ENCODE assay signal across 8 cellular contexts in genomic region chr17:27879987-27880608, GRCh38. TPM values are rescaled to one million over a fixed set of nuclear protein-coding genes. Genes with fewer than 3 reads are reported as not detected.
DNase-seq lines count a peak whose midpoint lies in the region; ATAC-seq and TF ChIP-seq lines count a peak whose summit lies in the region.

No MANE protein-coding gene starts in this region.

- H3K4me3 ChIP-seq in CD8-positive, alpha-beta memory T cell (ENCODE audit: low read length), result no peak overlapping the region
- H3K4me3 ChIP-seq in GM23248 (no peak overlapping the region), brain microvascular endothelial cell (ENCODE audit: low read depth, low read length) (no peak overlapping the region)

- H3K27ac Mint-ChIP-seq in CD8-positive, alpha-beta memory T cell, result peak overlapping the region in 2 of 8 donors; percentile 12 to 38

- no peak overlapping the region for H3K4me2 ChIP-seq in GM23248 (ENCODE audit: unreplicated experiment)

- no peaks in the 10 kb centered on the region for H3K27me3 ChIP-seq in CD8-positive, alpha-beta memory T cell (ENCODE audit: insufficient read depth, low read length, poor library complexity, severe bottlenecking)
- H3K27me3 ChIP-seq in GM23248 (replicated peaks; ENCODE audit: insufficient read depth) (no peaks in the 10 kb centered on the region), brain microvascular endothelial cell (replicated peaks) (no peaks in the 10 kb centered on the region)

- H3K36me3 ChIP-seq in CD8-positive, alpha-beta memory T cell (ENCODE audit: insufficient read depth, low read length), result no peaks in the 10 kb centered on the region
- H3K36me3 ChIP-seq in GM23248 (ENCODE audit: low read depth), result no peaks in the 10 kb centered on the region
- H3K36me3 ChIP-seq in brain microvascular endothelial cell (replicated peaks), result no peaks in the 10 kb centered on the region

- POLR2A ChIA-PET in CD8-positive, alpha-beta memory T cell (lab: Charles Lee), result interaction anchor here (0.5 to 1.6 kb wide), 3 partner anchors 13 to 75 kb away, joined by 3 to 6 read pairs (median 4); partner anchors contain the start of gene LYRM9

- CTCF ChIA-PET in CD8-positive, alpha-beta memory T cell (lab: Charles Lee), result interaction anchor here (0.9 to 9.4 kb wide), 14 partner anchors 9 to 225 kb away, joined by 3 to 195 read pairs (median 6); partner anchors contain the start of genes LYRM9 and NOS2

- peak; percentile 39 to 71 (median 44) for DNase-seq in CD8-positive, alpha-beta memory T cell
- DNase-seq in GM23248, result peak; percentile 73
- DNase-seq in NCI-H2107 (lab: John Stamatoyannopoulos, UW), result peak; percentile 42
- DNase-seq in brain microvascular endothelial cell, result peak; percentile 55
- peak; percentile 90 for DNase-seq in iPS-NIHi7 (ENCODE audit: extremely low spot score)
- peak; percentile 30 to 56 (median 38) for DNase-seq in stimulated activated CD4-positive, alpha-beta T cell treated with anti-CD3 and anti-CD28 coated beads, Interleukin-1b, Interleukin-23, amount 100 ng/mL, for 24 hours (ENCODE audit: low read depth in 4 of 4, low spot score in 1 of 4)

- H3K9me3 ChIP-seq in CD8-positive, alpha-beta memory T cell (ENCODE audit: low read length), result no peaks in the 10 kb centered on the region
- no peaks in the 10 kb centered on the region for H3K9me3 ChIP-seq in GM23248 (ENCODE audit: low read depth)

- no peaks in the 10 kb centered on the region for H3F3A ChIP-seq in GM23248 (ENCODE audit: insufficient read depth)

- H3K4me1 ChIP-seq in CD8-positive, alpha-beta memory T cell (ENCODE audit: insufficient read depth, low read length), result peaks cover 17% of the 10 kb centered on the region
- no peaks in the 10 kb centered on the region for H3K4me1 ChIP-seq in GM23248 (ENCODE audit: insufficient read depth)

- no peak overlapping the region for H3K4me3 Mint-ChIP-seq in CD8-positive, alpha-beta memory T cell

- H3K9ac ChIP-seq in GM23248, result no peak overlapping the region

- peaks cover 11 to 21% (median 16%) of the 10 kb centered on the region in 3 donors for H3K4me1 Mint-ChIP-seq in CD8-positive, alpha-beta memory T cell

- H3K36me3 Mint-ChIP-seq in CD8-positive, alpha-beta memory T cell, result peaks cover 0 to 14% (median 9%) of the 10 kb centered on the region in 3 donors

- TF ChIP-seq CTCF in VCaP (conservative IDR thresholded peaks at IDR 0.05) (peak; percentile 97), brain microvascular endothelial cell (IDR thresholded peaks at IDR 0.05; ENCODE audit: low read depth, low read length, missing control alignments) (peak; percentile 94)

- no peaks in the 10 kb centered on the region for H3K9me3 Mint-ChIP-seq in CD8-positive, alpha-beta memory T cell

- in situ Hi-C loops in GM23248 (cut with MboI), result loop anchor here (10.0 kb wide), 3 partner anchors 65 to 255 kb away; partner anchors contain the start of gene NOS2
- in situ Hi-C loops in brain microvascular endothelial cell (cut with HindIII; ENCODE audit: low pct_ligation_motif_present, low sequenced_read_pairs), result no loop called here

- H3K9me2 ChIP-seq in GM23248 (ENCODE audit: insufficient read depth), result no peaks in the 10 kb centered on the region

- WGBS in GM23248 (ENCODE audit: low coverage in 1 of 2, low lambda C conversion rate in 2 of 2, missing lambda C conversion rate in 2 of 2), 2 experiments, result 10% methylated on average over 3 of the region's 3 CpGs

- no peak for ATAC-seq in GM19328 (IDR thresholded peaks at IDR 0.05; ENCODE audit: unreplicated experiment)

- H3K27me3 Mint-ChIP-seq in CD8-positive, alpha-beta memory T cell, result no peaks in the 10 kb centered on the region

- no peaks in the 10 kb centered on the region for H4K20me1 ChIP-seq in GM23248 (ENCODE audit: insufficient read depth)

- H3K79me2 ChIP-seq in GM23248 (ENCODE audit: insufficient read depth), result no peaks in the 10 kb centered on the region

- H2AFZ ChIP-seq in GM23248, result no peak overlapping the region

- H3K27ac ChIP-seq in CD8-positive, alpha-beta memory T cell (ENCODE audit: low read depth, low read length), result no peak overlapping the region
- H3K27ac ChIP-seq in GM23248, result no peak overlapping the region
- H3K27ac ChIP-seq in VCaP, result no peak overlapping the region
- no peak overlapping the region for H3K27ac ChIP-seq in brain microvascular endothelial cell

RNA-seq across cellular contexts. Expression of gene LYRM9, which starts 13.1 kb away (rescaled TPM):
- total RNA-seq in CD8-positive, alpha-beta memory T cell, result 1 to 10 TPM; 2.5 to 3.4 TPM
- polyA plus RNA-seq in CD8-positive, alpha-beta memory T cell, result 11.1 TPM
- total RNA-seq in GM23248 (2014; rRNA removed; shearing (Covaris generic)), result 11.3 and 18.6 TPM in 2 replicates
- 13.2 and 15.4 TPM in 2 replicates for polyA plus RNA-seq in GM23248 (2016; fragmentation: Nextera tagmentation; extraction: Ambion mirVana)

Comparison
In these comparisons a context has a peak if more than half of its experiments do, and no peak if none do; other contexts are left out.
1. DNase-seq: peak in every context shown above with its lines; median percentile 90 in iPS-NIHi7; 73 in GM23248; 55 in brain microvascular endothelial cell; 44 in CD8-positive, alpha-beta memory T cell; 42 in NCI-H2107; 38 in stimulated activated CD4-positive, alpha-beta T cell treated with anti-CD3 and anti-CD28 coated beads, Interleukin-1b, Interleukin-23, amount 100 ng/mL, for 24 hours.